ENCODE assay signal across 19 cellular contexts in genomic region chr6:158048589-158048988, GRCh38.
A peak's percentile ranks its signal among the peaks of the same experiment; 100 is the strongest.
DNase-seq lines count a peak whose midpoint lies in the region; ATAC-seq and TF ChIP-seq lines count a peak whose summit lies in the region.
"Had no signal": no experiment of that assay in that cellular context is flagged by ENCODE, and none has a peak within 500 bp of the region (broad histone marks: within the 10 kb centered on the region; RNA-seq: fewer than 3 reads in every experiment).

No MANE protein-coding gene starts in this region.

- peaks cover 38 to 79% of the 10 kb centered on the region in 2 experiments for H3K79me1 ChIP-seq in IMR-90 (ENCODE audit: low read depth in 1 of 2, low read length in 2 of 2)

- H3K36me3 ChIP-seq in IMR-90 (ENCODE audit: control insufficient read depth, insufficient read depth, low read length) (peaks cover 32% of the 10 kb centered on the region), psoas muscle (ENCODE audit: insufficient read depth in 1 of 2, low read depth in 1 of 2) (no peaks in the 10 kb centered on the region), prostate gland (no peaks in the 10 kb centered on the region)

- 0 out of 2 replicates have a peak overlapping the region, but pooled peaks have one; percentile 37 for H3K14ac ChIP-seq in IMR-90 (replicated peaks; ENCODE audit: low read depth, low read length)

- no peaks in the 10 kb centered on the region for H3K9me3 Mint-ChIP-seq in activated naive CD8-positive, alpha-beta T cell treated with anti-CD3 and anti-CD28 coated beads, Interleukin-2, amount 10 ng/mL, durations not matched to agents 7 days and 5 days
- no peaks in the 10 kb centered on the region for H3K9me3 Mint-ChIP-seq in activated naive CD8-positive, alpha-beta T cell treated with anti-CD3 and anti-CD28 coated beads for 36 hours
- H3K9me3 Mint-ChIP-seq: CD8-positive, alpha-beta memory T cell; IgD-negative memory B cell had no signal

- no peak for TF ChIP-seq RAD21 in IMR-90 (IDR thresholded peaks at IDR 0.05; ENCODE audit: low read length)

- no peak for DNase-seq in activated naive CD8-positive, alpha-beta T cell treated with anti-CD3 and anti-CD28 coated beads, Interleukin-2, amount 10 ng/mL, durations not matched to agents 7 days and 5 days
- no peak for DNase-seq in activated naive CD8-positive, alpha-beta T cell treated with anti-CD3 and anti-CD28 coated beads for 36 hours
- no peak for DNase-seq in IMR-90
- peak in 2 of 10 donors; percentile 13 to 40 for DNase-seq in dorsolateral prefrontal cortex
- no peak for DNase-seq in psoas muscle
- no peak for DNase-seq in prostate gland (ENCODE audit: low spot score)
- no peak for DNase-seq in NCI-H524 (lab: John Stamatoyannopoulos, UW)
- DNase-seq: CD8-positive, alpha-beta memory T cell; DMS79; GM23248; NCI-H1417; NCI-H1930; NCI-H2171; NCI-H446 treated with DMSO at 0.1 percent for 48 hours; NCI-H748 treated with DMSO at 0.1 percent for 48 hours; SJCRH30 had no signal

- H2AFZ ChIP-seq in IMR-90 (replicated peaks; ENCODE audit: low read length, poor library complexity), result no peak overlapping the region
- H2AFZ ChIP-seq: GM23248 had no signal

- in situ Hi-C loops in IMR-90 (cut with MboI; ENCODE audit: low sequenced_read_pairs), result no loop called here

- no peak overlapping the region for H3K9ac ChIP-seq in IMR-90 (ENCODE audit: low read depth, low read length)
- H3K9ac ChIP-seq: BLaER1 treated with 17β-estradiol and CSF1 and Interleukin-3, amounts not matched to agents 10 nM and 100 nM; GM23248 had no signal

- H2BK120ac ChIP-seq in IMR-90 (ENCODE audit: low read depth, low read length), result no peak overlapping the region

- no peaks in the 10 kb centered on the region for H3K27me3 Mint-ChIP-seq in activated naive CD8-positive, alpha-beta T cell treated with anti-CD3 and anti-CD28 coated beads, Interleukin-2, amount 10 ng/mL, durations not matched to agents 7 days and 5 days
- no peaks in the 10 kb centered on the region for H3K27me3 Mint-ChIP-seq in activated naive CD8-positive, alpha-beta T cell treated with anti-CD3 and anti-CD28 coated beads for 36 hours
- H3K27me3 Mint-ChIP-seq: CD8-positive, alpha-beta memory T cell; IgD-negative memory B cell had no signal

- H2BK20ac ChIP-seq in IMR-90 (ENCODE audit: low read depth, low read length), result no peak overlapping the region

- peaks cover 53% of the 10 kb centered on the region for H3K9me1 ChIP-seq in IMR-90 (ENCODE audit: insufficient read depth, low read length)

- 100% methylated on average over 2 of the region's 7 CpGs; no CpG with 5 or more reads in 1 of the 2 experiments for WGBS in IMR-90 (ENCODE audit: extremely low coverage in 2 of 2, insufficient read length in 1 of 2), 2 experiments
- 83 to 94% (median 83%) methylated on average over 7 of the region's 7 CpGs for WGBS in psoas muscle, 3 donors
- 93% methylated on average over 7 of the region's 7 CpGs for WGBS in prostate gland

- peaks cover 11% of the 10 kb centered on the region for H3K4me1 ChIP-seq in IMR-90 (ENCODE audit: control insufficient read depth, insufficient read depth, low read length)
- H3K4me1 ChIP-seq in psoas muscle, result peaks cover 48% of the 10 kb centered on the region
- peaks cover 9% of the 10 kb centered on the region for H3K4me1 ChIP-seq in prostate gland (replicated peaks)

- 0 out of 2 replicates have a peak overlapping the region, but pooled peaks have one; percentile 20 for H2AK5ac ChIP-seq in IMR-90 (ENCODE audit: low read depth, low read length)

- H3K4ac ChIP-seq in IMR-90 (ENCODE audit: low read depth, low read length), result peak overlapping the region; percentile 52; the same call in 1 of the 2 replicates

- H2AK9ac ChIP-seq in IMR-90 (replicated peaks; ENCODE audit: low read depth, low read length, poor library complexity), result peak overlapping the region; percentile 46

- H3K27ac ChIP-seq in IMR-90 (ENCODE audit: insufficient read depth, low read length) (no peak overlapping the region), dorsolateral prefrontal cortex (peak overlapping the region in 31 of 59 donors; percentile 3 to 93 (median 60)), psoas muscle (peak overlapping the region; percentile 98), prostate gland (no peak overlapping the region)
- H3K27ac ChIP-seq: BLaER1 treated with 17β-estradiol and CSF1 and Interleukin-3, amounts not matched to agents 10 nM and 100 nM; GM23248; SJCRH30 had no signal

- TF ChIP-seq POLR2A in IMR-90 (IDR thresholded peaks at IDR 0.05; ENCODE audit: low read depth, low read length) (no peak), prostate gland (IDR thresholded peaks at IDR 0.05) (no peak)

- no peak for ATAC-seq in activated naive CD8-positive, alpha-beta T cell treated with anti-CD3 and anti-CD28 coated beads, Interleukin-2, amount 10 ng/mL, durations not matched to agents 7 days and 5 days (ENCODE audit: low read depth)
- no peak for ATAC-seq in IMR-90 (ENCODE audit: low read depth)
- no peak for ATAC-seq in psoas muscle
- no peak for ATAC-seq in GM19455 (IDR thresholded peaks at IDR 0.05; ENCODE audit: unreplicated experiment)

- no peak overlapping the region for H4K5ac ChIP-seq in IMR-90 (ENCODE audit: low read depth, low read length)

- H3K27ac Mint-ChIP-seq in activated naive CD8-positive, alpha-beta T cell treated with anti-CD3 and anti-CD28 coated beads, Interleukin-2, amount 10 ng/mL, durations not matched to agents 7 days and 5 days, result peak overlapping the region; percentile 46
- no peak overlapping the region for H3K27ac Mint-ChIP-seq in activated naive CD8-positive, alpha-beta T cell treated with anti-CD3 and anti-CD28 coated beads for 36 hours
- H3K27ac Mint-ChIP-seq: IgD-negative memory B cell had no signal

- H3K23ac ChIP-seq in IMR-90 (ENCODE audit: low read depth, low read length), result peak overlapping the region; percentile 24; the same call in 1 of the 2 replicates

- intact Hi-C loops in IMR-90 (cut with micrococcal nuclease), result no loop called here
- intact Hi-C loops in dorsolateral prefrontal cortex (cut with DNase I), result no loop called here
- intact Hi-C loops in psoas muscle (cut with DNase I), result no loop called here
- intact Hi-C loops in prostate gland (cut with DNase I), result no loop called here

- no peak overlapping the region for H3K4me2 ChIP-seq in IMR-90 (ENCODE audit: low read depth, low read length)
- H3K4me2 ChIP-seq: BLaER1 treated with 17β-estradiol and CSF1 and Interleukin-3, amounts not matched to agents 10 nM and 100 nM had no signal

- H3K9me3 ChIP-seq in IMR-90 (ENCODE audit: control insufficient read depth, insufficient read depth, low read length) (no peaks in the 10 kb centered on the region), psoas muscle (no peaks in the 10 kb centered on the region), prostate gland (no peaks in the 10 kb centered on the region)
- H3K9me3 ChIP-seq: BLaER1 treated with 17β-estradiol and CSF1 and Interleukin-3, amounts not matched to agents 10 nM and 100 nM; SJCRH30 had no signal

- no peak overlapping the region for H3K4me3 ChIP-seq in IMR-90 (ENCODE audit: insufficient read depth, low read depth, low read length)
- H3K4me3 ChIP-seq in dorsolateral prefrontal cortex, result no peak overlapping the region
- H3K4me3 ChIP-seq in psoas muscle, result no peak overlapping the region
- H3K4me3 ChIP-seq in prostate gland, result no peak overlapping the region
- H3K4me3 ChIP-seq: BLaER1 treated with 17β-estradiol and CSF1 and Interleukin-3, amounts not matched to agents 10 nM and 100 nM; GM23248; SJCRH30 had no signal

- H3K56ac ChIP-seq in IMR-90 (ENCODE audit: extremely low read depth, insufficient read depth, low read length), result no peak overlapping the region

- no peak overlapping the region; the same call in 1 of the 2 replicates for H4K91ac ChIP-seq in IMR-90 (ENCODE audit: insufficient read depth, low read depth, low read length)

- no peak overlapping the region for H3K4me3 Mint-ChIP-seq in activated naive CD8-positive, alpha-beta T cell treated with anti-CD3 and anti-CD28 coated beads, Interleukin-2, amount 10 ng/mL, durations not matched to agents 7 days and 5 days
- H3K4me3 Mint-ChIP-seq in activated naive CD8-positive, alpha-beta T cell treated with anti-CD3 and anti-CD28 coated beads for 36 hours, result no peak overlapping the region
- H3K4me3 Mint-ChIP-seq: CD8-positive, alpha-beta memory T cell; IgD-negative memory B cell had no signal

- TF ChIP-seq CTCF in IMR-90 (conservative IDR thresholded peaks at IDR 0.05; ENCODE audit: low read depth, low read length), result no peak
- no peak for TF ChIP-seq CTCF in dorsolateral prefrontal cortex (IDR thresholded peaks at IDR 0.05 in 54 of 56, conservative IDR thresholded peaks at IDR 0.05 in 2 of 56; ENCODE audit: low read depth in 1 of 56, partially characterized antibody in 56 of 56)
- no peak for TF ChIP-seq CTCF in psoas muscle (IDR thresholded peaks at IDR 0.05)
- TF ChIP-seq CTCF in prostate gland (IDR thresholded peaks at IDR 0.05), result no peak

- H2BK15ac ChIP-seq in IMR-90 (ENCODE audit: low read depth, low read length), result no peak overlapping the region

- H3K36me3 Mint-ChIP-seq in activated naive CD8-positive, alpha-beta T cell treated with anti-CD3 and anti-CD28 coated beads, Interleukin-2, amount 10 ng/mL, durations not matched to agents 7 days and 5 days, result peaks cover 35% of the 10 kb centered on the region
- peaks cover 54% of the 10 kb centered on the region for H3K36me3 Mint-ChIP-seq in activated naive CD8-positive, alpha-beta T cell treated with anti-CD3 and anti-CD28 coated beads for 36 hours

- no peaks in the 10 kb centered on the region for H4K20me1 ChIP-seq in IMR-90 (ENCODE audit: insufficient read depth, low read length)

- POLR2A ChIA-PET in activated naive CD8-positive, alpha-beta T cell treated with anti-CD3 and anti-CD28 coated beads, Interleukin-2, amount 10 ng/mL, durations not matched to agents 7 days and 5 days (lab: Charles Lee), result interaction anchor here (0.7 to 1.8 kb wide), 2 partner anchors 13 to 23 kb away, joined by 3 to 8 read pairs; no protein-coding TSS in a partner anchor
- POLR2A ChIA-PET in IMR-90 (lab: Charles Lee; ENCODE audit: unreplicated experiment), result no interaction called here

- peaks cover 25% of the 10 kb centered on the region for H3K4me1 Mint-ChIP-seq in activated naive CD8-positive, alpha-beta T cell treated with anti-CD3 and anti-CD28 coated beads, Interleukin-2, amount 10 ng/mL, durations not matched to agents 7 days and 5 days
- H3K4me1 Mint-ChIP-seq in activated naive CD8-positive, alpha-beta T cell treated with anti-CD3 and anti-CD28 coated beads for 36 hours, result peaks cover 36% of the 10 kb centered on the region

- no peak overlapping the region for H3K18ac ChIP-seq in IMR-90 (ENCODE audit: low read depth, low read length)

- H2BK5ac ChIP-seq in IMR-90 (ENCODE audit: low read depth, low read length, poor library complexity, severe bottlenecking), result peak overlapping the region; percentile 16

- dilution Hi-C loops in IMR-90 (cut with HindIII; ENCODE audit: low sequenced_read_pairs, unreplicated experiment), result no loop called here

- H4K8ac ChIP-seq in IMR-90 (ENCODE audit: low read depth in 2 of 2, low read length in 2 of 2), result peak overlapping the region in 1 of 2 experiments; percentile 2; a peak in 1 of 4 replicates

- no TSS peak for BruUV-seq in IMR-90 (replicated peaks; lab: Mats Ljungman, UMichigan)

- CTCF ChIA-PET in IMR-90 (lab: Yijun Ruan, JAX), result no interaction called here

- H3K27me3 ChIP-seq in IMR-90 (ENCODE audit: control insufficient read depth, insufficient read depth, low read length), result no peaks in the 10 kb centered on the region
- H3K27me3 ChIP-seq in dorsolateral prefrontal cortex, result no peaks in the 10 kb centered on the region
- H3K27me3 ChIP-seq in psoas muscle (ENCODE audit: insufficient read depth in 3 of 3, low read length in 2 of 3), result no peaks in the 10 kb centered on the region
- no peaks in the 10 kb centered on the region for H3K27me3 ChIP-seq in prostate gland (replicated peaks; ENCODE audit: insufficient read depth)
- H3K27me3 ChIP-seq: SJCRH30 had no signal

Comparison
In these comparisons a context has a peak if more than half of its experiments do, and no peak if none do; other contexts are left out.
1. H3K27ac ChIP-seq: peak in dorsolateral prefrontal cortex (31 of 59) and psoas muscle (single experiment); none in IMR-90 (single experiment) and prostate gland (0 of 2).